ENCODE assay signal across 8 cellular contexts in genomic region chr6:145214570-145214969, GRCh38.
A peak's percentile ranks its signal among the peaks of the same experiment; 100 is the strongest.
DNase-seq lines count a peak whose midpoint lies in the region; ATAC-seq and TF ChIP-seq lines count a peak whose summit lies in the region.

No MANE protein-coding gene starts in this region.

- H3K27ac Mint-ChIP-seq in CD14-positive monocyte, result no peak overlapping the region

- peaks cover 0 to 2% (median 0%) of the 10 kb centered on the region in 7 donors for H3K9me3 Mint-ChIP-seq in CD14-positive monocyte

- no peak for TF ChIP-seq POLR2A in vagina (IDR thresholded peaks at IDR 0.05)

- H3K4me3 ChIP-seq in vagina, result no peak overlapping the region

- no peak for ATAC-seq in HG03439 (IDR thresholded peaks at IDR 0.05; ENCODE audit: unreplicated experiment)

- H3K36me3 ChIP-seq in vagina, result no peaks in the 10 kb centered on the region

- no peak for DNase-seq in CD14-positive monocyte (ENCODE audit: low spot score)
- peak; percentile 33 for DNase-seq in HCEC 1CT
- DNase-seq in SK-N-DZ (ENCODE audit: low spot score), result peak; percentile 52
- DNase-seq in glomerular visceral epithelial cell (ENCODE audit: extremely low spot score), result peak; percentile 50
- no peak for DNase-seq in vagina (ENCODE audit: extremely low spot score in 2 of 2)
- no peak for DNase-seq in DMS79 treated with DMSO at 0.1 percent for 48 hours (lab: John Stamatoyannopoulos, UW)
- DNase-seq in 8988T, result no peak

- no peaks in the 10 kb centered on the region for H3K27me3 ChIP-seq in vagina

- H3K27ac ChIP-seq in vagina, result no peak overlapping the region

- H3K4me3 Mint-ChIP-seq in CD14-positive monocyte, result no peak overlapping the region

- no peaks in the 10 kb centered on the region for H3K9me3 ChIP-seq in vagina

- no peaks in the 10 kb centered on the region for H3K36me3 Mint-ChIP-seq in CD14-positive monocyte

- no peaks in the 10 kb centered on the region for H3K4me1 Mint-ChIP-seq in CD14-positive monocyte

- H3K4me1 ChIP-seq in vagina, result peaks cover 5% of the 10 kb centered on the region

- intact Hi-C loops in CD14-positive monocyte (cut with micrococcal nuclease) (loop anchor here in 1 of 2 donors (5.0 kb wide), 1 partner anchor 632 kb away; no protein-coding TSS in a partner anchor), vagina (cut with DNase I) (no loop called here)

- peaks cover 0 to 3% (median 2%) of the 10 kb centered on the region in 3 donors for H3K27me3 Mint-ChIP-seq in CD14-positive monocyte (ENCODE audit: low read depth in 3 of 3)

- TF ChIP-seq CTCF in CD14-positive monocyte (IDR thresholded peaks at IDR 0.05) (peak; percentile 65), vagina (IDR thresholded peaks at IDR 0.05) (peak in 2 of 3 experiments; percentile 29 to 38)

Comparison
In these comparisons a context has a peak if more than half of its experiments do, and no peak if none do; other contexts are left out.
1. DNase-seq: peak in HCEC 1CT (single experiment), SK-N-DZ (single experiment) and glomerular visceral epithelial cell (single experiment); none in CD14-positive monocyte (single experiment), vagina (0 of 2), DMS79 treated with DMSO at 0.1 percent for 48 hours (single experiment) and 8988T (single experiment).